18 cellular contexts compared by ENCODE assay signal in genomic region chr22:38142606-38143005, GRCh38. TPM values are rescaled to one million over a fixed set of nuclear protein-coding genes. Genes with fewer than 3 reads are reported as not detected.
"Had no signal": no experiment of that assay in that cellular context is flagged by ENCODE, and none has a peak within 500 bp of the region (broad histone marks: within the 10 kb centered on the region; RNA-seq: fewer than 3 reads in every experiment).

No MANE protein-coding gene starts in this region.

- H3K4me3 Mint-ChIP-seq: activated CD4-positive, alpha-beta memory T cell treated with anti-CD3 and anti-CD28 coated beads, Interleukin-2, amount 10 ng/mL, durations not matched to agents 7 days and 5 days; activated naive CD8-positive, alpha-beta T cell treated with anti-CD3 and anti-CD28 coated beads for 36 hours; stimulated activated naive B cell treated with anti-CD40 and anti-IgM and Interleukin-4, amounts not matched to agents 10 μg/mL and 1 μg/mL and 100 μg/mL, for 72 hours; T-helper 17 cell; type B pancreatic cell had no signal

- H3K36me3 ChIP-seq: breast epithelium had no signal

- DNase-seq: activated CD4-positive, alpha-beta T cell treated with anti-CD3 and anti-CD28 coated beads for 1 hour; activated naive CD8-positive, alpha-beta T cell treated with anti-CD3 and anti-CD28 coated beads for 36 hours; esophagus squamous epithelium; foreskin fibroblast; glutamatergic neuron; lower lobe of right lung; naive thymus-derived CD4-positive, alpha-beta T cell; occipital lobe; right cardiac atrium; spleen; stimulated activated CD4-positive, alpha-beta T cell treated with anti-CD3 and anti-CD28 coated beads, Interleukin-1b, Interleukin-23, amount 100 ng/mL, for 48 hours; stimulated activated naive B cell treated with anti-CD40 and anti-IgM and Interleukin-4, amounts not matched to agents 10 μg/mL and 1 μg/mL and 100 μg/mL, for 72 hours; T-helper 17 cell had no signal

- H3K27me3 ChIP-seq: breast epithelium, esophagus squamous epithelium, spleen had no signal

- ATAC-seq: stimulated activated naive B cell treated with anti-CD40 and anti-IgM and Interleukin-4, amounts not matched to agents 10 μg/mL and 1 μg/mL and 100 μg/mL, for 72 hours had no signal

- H3K27me3 Mint-ChIP-seq: activated CD4-positive, alpha-beta memory T cell treated with anti-CD3 and anti-CD28 coated beads, Interleukin-2, amount 10 ng/mL, durations not matched to agents 7 days and 5 days; activated naive CD8-positive, alpha-beta T cell treated with anti-CD3 and anti-CD28 coated beads for 36 hours; naive thymus-derived CD4-positive, alpha-beta T cell; progenitor cell of endocrine pancreas; stimulated activated naive B cell treated with anti-CD40 and anti-IgM and Interleukin-4, amounts not matched to agents 10 μg/mL and 1 μg/mL and 100 μg/mL, for 72 hours; T-helper 17 cell; type B pancreatic cell had no signal

- H3K9me3 Mint-ChIP-seq: activated CD4-positive, alpha-beta memory T cell treated with anti-CD3 and anti-CD28 coated beads, Interleukin-2, amount 10 ng/mL, durations not matched to agents 7 days and 5 days; activated naive CD8-positive, alpha-beta T cell treated with anti-CD3 and anti-CD28 coated beads for 36 hours; naive thymus-derived CD4-positive, alpha-beta T cell; stimulated activated naive B cell treated with anti-CD40 and anti-IgM and Interleukin-4, amounts not matched to agents 10 μg/mL and 1 μg/mL and 100 μg/mL, for 72 hours; type B pancreatic cell had no signal

- H3K27ac ChIP-seq: esophagus squamous epithelium, lower lobe of right lung had no signal

- H3K27ac Mint-ChIP-seq: activated naive CD8-positive, alpha-beta T cell treated with anti-CD3 and anti-CD28 coated beads for 36 hours; stimulated activated naive B cell treated with anti-CD40 and anti-IgM and Interleukin-4, amounts not matched to agents 10 μg/mL and 1 μg/mL and 100 μg/mL, for 72 hours; T-helper 17 cell had no signal

- H3K9me3 ChIP-seq: breast epithelium, esophagus squamous epithelium, lower lobe of right lung, spleen had no signal

- H3K4me1 ChIP-seq: breast epithelium had no signal

- H3K4me3 ChIP-seq: breast epithelium, esophagus squamous epithelium, lower lobe of right lung, spleen had no signal

RNA-seq across cellular contexts. Expression of gene BAIAP2L2, which starts 32.1 kb away (rescaled TPM):
- total RNA-seq: occipital lobe had no signal

RNA-seq across cellular contexts. Expression of gene SLC16A8, which starts 58.6 kb away (rescaled TPM):
- total RNA-seq: activated CD4-positive, alpha-beta memory T cell treated with anti-CD3 and anti-CD28 coated beads, Interleukin-2, amount 10 ng/mL, durations not matched to agents 7 days and 5 days; activated naive CD8-positive, alpha-beta T cell treated with anti-CD3 and anti-CD28 coated beads for 36 hours; esophagus squamous epithelium; mononuclear cell; naive thymus-derived CD4-positive, alpha-beta T cell; T-helper 17 cell had no signal
